Comparison of ENCODE assay signal across 19 cellular contexts in the genomic region with DNA sequence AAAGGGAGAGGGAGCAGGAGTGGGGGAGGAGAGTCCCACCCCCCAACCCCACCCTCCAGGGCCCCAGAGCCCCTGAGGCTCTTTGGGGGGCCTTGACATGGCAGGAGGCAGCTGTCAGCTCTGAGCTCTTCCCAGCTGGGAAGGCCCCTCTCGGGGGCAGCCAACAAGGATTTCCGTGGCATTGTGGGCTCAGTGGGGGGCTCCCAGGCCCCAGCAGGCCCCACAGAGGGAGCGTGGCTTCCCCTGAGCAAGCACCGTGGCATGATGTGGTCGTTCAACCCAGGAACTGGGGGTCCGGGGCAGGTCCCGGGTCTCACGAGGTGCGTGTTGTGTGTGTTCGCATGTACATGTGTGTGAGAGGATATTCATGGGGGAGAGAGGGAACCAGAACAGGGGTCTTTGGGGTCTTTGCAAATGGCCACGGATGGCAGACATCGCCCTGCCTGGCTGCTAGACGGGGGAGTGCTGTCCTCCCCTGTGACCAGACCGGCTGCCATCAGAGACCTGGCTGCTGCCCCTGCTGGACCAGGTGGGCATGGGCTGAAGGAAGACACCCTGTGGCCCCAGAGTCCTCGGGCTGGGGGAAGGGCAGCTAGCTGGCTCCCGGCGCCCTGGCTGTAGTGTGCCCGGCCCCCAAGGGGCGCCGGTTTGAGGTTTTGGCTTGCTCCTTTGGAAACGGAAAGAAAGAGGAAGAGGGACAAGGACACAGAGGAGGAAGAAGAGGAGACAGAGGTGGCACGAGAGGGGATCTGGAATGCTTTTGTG. TPM values are rescaled to one million over a fixed set of nuclear protein-coding genes. Genes with fewer than 3 reads are reported as not detected.
DNase-seq lines count a peak whose midpoint lies in the region; ATAC-seq and TF ChIP-seq lines count a peak whose summit lies in the region.
"Had no signal": no experiment of that assay in that cellular context is flagged by ENCODE, and none has a peak within 500 bp of the region (broad histone marks: within the 10 kb centered on the region; RNA-seq: fewer than 3 reads in every experiment).

No MANE protein-coding gene starts in this region.

- intact Hi-C loops in dorsolateral prefrontal cortex (cut with DNase I) (loop anchor here (1.0 to 10.0 kb wide), 4 partner anchors 9 to 158 kb away; no protein-coding TSS in a partner anchor), right lobe of liver (cut with DNase I) (no loop called here), stomach (cut with DNase I; ENCODE audit: low total_unique reads) (no loop called here)

- H3K4me1 ChIP-seq in right lobe of liver (peaks cover 2 to 34% (median 12%) of the 10 kb centered on the region in 4 donors), stomach (peaks cover 29 to 44% (median 39%) of the 10 kb centered on the region in 4 donors)

- H3K27ac ChIP-seq in dorsolateral prefrontal cortex (peak overlapping the region in 44 of 59 donors; percentile 2 to 86 (median 59)), right lobe of liver (peak overlapping the region; percentile 57 to 90 (median 89)), stomach (peak overlapping the region; percentile 33 to 82 (median 66))

- no peak for TF ChIP-seq EP300 in stomach (IDR thresholded peaks at IDR 0.05)

- ATAC-seq in right lobe of liver (no peak), GM19467 (IDR thresholded peaks at IDR 0.05; ENCODE audit: unreplicated experiment) (no peak), GM21390 (IDR thresholded peaks at IDR 0.05; ENCODE audit: unreplicated experiment) (no peak)
- ATAC-seq: activated CD8-positive, alpha-beta T cell treated with anti-CD3 and anti-CD28 coated beads for 36 hours; sciatic nerve had no signal

- TF ChIP-seq CTCF in LNCaP clone FGC (IDR thresholded peaks at IDR 0.05; ENCODE audit: control insufficient read depth, extremely low read depth, insufficient read depth), result no peak
- no peak for TF ChIP-seq CTCF in dorsolateral prefrontal cortex (IDR thresholded peaks at IDR 0.05 in 54 of 56, conservative IDR thresholded peaks at IDR 0.05 in 2 of 56; ENCODE audit: low read depth in 1 of 56, partially characterized antibody in 56 of 56)
- no peak for TF ChIP-seq CTCF in right lobe of liver (IDR thresholded peaks at IDR 0.05)
- no peak for TF ChIP-seq CTCF in stomach (IDR thresholded peaks at IDR 0.05)

- H3K36me3 ChIP-seq in right lobe of liver, result peaks cover 0 to 35% (median 6%) of the 10 kb centered on the region in 4 donors
- peaks cover 47 to 54% (median 53%) of the 10 kb centered on the region in 4 donors for H3K36me3 ChIP-seq in stomach

- WGBS in right lobe of liver (ENCODE audit: insufficient coverage, low coverage, low lambda C conversion rate, missing lambda C conversion rate), result 91% methylated on average over 6 of the region's 22 CpGs
- WGBS in stomach, 5 donors, result 86 to 93% (median 87%) methylated on average over 21 to 22 of the region's 22 CpGs

- H3K27me3 ChIP-seq in dorsolateral prefrontal cortex (no peaks in the 10 kb centered on the region), right lobe of liver (no peaks in the 10 kb centered on the region), stomach (no peaks in the 10 kb centered on the region)
- H3K27me3 ChIP-seq: Peyer's patch had no signal

- H3K9me3 ChIP-seq in right lobe of liver (no peaks in the 10 kb centered on the region), stomach (peaks cover 0 to 7% (median 0%) of the 10 kb centered on the region in 4 donors)
- H3K9me3 ChIP-seq: Peyer's patch had no signal

- no peak for TF ChIP-seq POLR2A in right lobe of liver (IDR thresholded peaks at IDR 0.05)
- TF ChIP-seq POLR2A in stomach (IDR thresholded peaks at IDR 0.05), result no peak

- no peak for DNase-seq in LNCaP clone FGC (ENCODE audit: low read depth)
- no peak for DNase-seq in dorsolateral prefrontal cortex
- peak in 1 of 3 donors; percentile 47 for DNase-seq in right lobe of liver
- DNase-seq in stomach, result no peak
- DNase-seq in RPMI8226, result no peak
- no peak for DNase-seq in NCI-H1048 (lab: John Stamatoyannopoulos, UW)
- DNase-seq: activated CD8-positive, alpha-beta T cell treated with anti-CD3 and anti-CD28 coated beads for 36 hours; activated T-cell treated with anti-CD3 and anti-CD28 coated beads, Interleukin-2, amount 50 U/mL, for 1 hour; effector memory CD4-positive, alpha-beta T cell; glutamatergic neuron; NCI-H510A treated with DMSO at 0.1 percent for 48 hours; NK-92 treated with Interleukin-12 subunit alpha and Interleukin-12 subunit beta, amount 100 ng/mL, for 24 hours; T1000 had no signal

- H3K4me3 ChIP-seq in LNCaP clone FGC (ENCODE audit: low read depth, low read length) (peak overlapping the region; percentile 3; the same call in 1 of the 2 replicates), dorsolateral prefrontal cortex (peak overlapping the region in 4 of 59 donors; percentile 2 to 33 (median 6)), right lobe of liver (no peak overlapping the region), stomach (peak overlapping the region in 1 of 4 donors; percentile 3)
- H3K4me3 ChIP-seq: Peyer's patch had no signal

RNA-seq across cellular contexts. Expression of a gene that starts 3.7 kb away (rescaled TPM):
- 100 to 1,000 TPM; 104 to 260 (median 142) TPM for total RNA-seq in dorsolateral prefrontal cortex
- total RNA-seq in right lobe of liver, result 10 to 100 TPM; 27.4 to 69.4 (median 49.6) TPM
- 100 to 1,000 TPM in 3 of 5 donors, 10 to 100 TPM in 2; 67.8 to 320 (median 120) TPM for total RNA-seq in stomach
- polyA plus RNA-seq in stomach, result 100 to 1,000 TPM in 1 of 3 donors, 10 to 100 TPM in 2; 73.4 to 106 (median 73.7) TPM

RNA-seq across cellular contexts. Expression of a gene that starts 27.3 kb away (rescaled TPM):
- total RNA-seq in dorsolateral prefrontal cortex, result 10 to 100 TPM; 26.2 to 74.6 (median 41.4) TPM
- 10 to 100 TPM; 12.5 to 24.4 (median 14.6) TPM for total RNA-seq in right lobe of liver
- total RNA-seq in stomach, result 100 to 1,000 TPM in 1 of 5 donors, 10 to 100 TPM in 4; 15.2 to 124 (median 60.3) TPM
- 10 to 100 TPM; 13.9 to 16.1 (median 14.2) TPM for polyA plus RNA-seq in stomach

RNA-seq across cellular contexts. Expression of a gene that starts 41.9 kb away (rescaled TPM):
- total RNA-seq in dorsolateral prefrontal cortex (10 to 100 TPM in 3 of 120 experiments, 1 to 10 TPM in 113, under 1 TPM in 4; 0.28 to 11.0 (median 3.1) TPM), right lobe of liver (1 to 10 TPM in 4 of 6 experiments, under 1 TPM in 2; 0.75 to 1.9 (median 1.1) TPM), stomach (10 to 100 TPM in 2 of 5 donors, 1 to 10 TPM in 3; 1.1 to 21.2 (median 7.8) TPM)
- 1 to 10 TPM; 2.1 to 3.5 (median 2.5) TPM for polyA plus RNA-seq in stomach
- total RNA-seq: fibroblast of lung had no signal
- polyA plus RNA-seq: fibroblast of lung had no signal

RNA-seq across cellular contexts. Expression of a gene that starts 42.9 kb away (rescaled TPM):
- total RNA-seq in dorsolateral prefrontal cortex (10 to 100 TPM; 18.6 to 51.6 (median 29.6) TPM), right lobe of liver (10 to 100 TPM in 5 of 6 experiments, 1 to 10 TPM in 1; 10.0 to 20.2 (median 13.3) TPM), stomach (10 to 100 TPM; 19.8 to 38.7 (median 23.7) TPM)
- polyA plus RNA-seq in stomach, result 10 to 100 TPM in 2 of 3 donors, 1 to 10 TPM in 1; 9.5 to 14.1 (median 13.7) TPM

RNA-seq across cellular contexts. Expression of a gene that starts 56.8 kb away (rescaled TPM):
- total RNA-seq in dorsolateral prefrontal cortex, result under 1 TPM in 1 of 120 experiments, not detected in 119; 0.18 TPM
- 100 to 1,000 TPM in 2 of 6 experiments, 10 to 100 TPM in 4; 45.1 to 135 (median 59.2) TPM for total RNA-seq in right lobe of liver
- not detected for total RNA-seq in stomach
- polyA plus RNA-seq in stomach, result not detected
- total RNA-seq: cerebellum, fibroblast of lung, Peyer's patch, sciatic nerve had no signal
- polyA plus RNA-seq: fibroblast of lung had no signal

Comparison
In these comparisons a context has a peak if more than half of its experiments do, and no peak if none do; other contexts are left out.
1. intact Hi-C loops: an anchor here in dorsolateral prefrontal cortex (1.0 to 10.0 kb wide); none called in right lobe of liver and stomach.